ENCODE assay signal across 23 cellular contexts in genomic region chr20:49172413-49172812, GRCh38. TPM values are rescaled to one million over a fixed set of nuclear protein-coding genes. Genes with fewer than 3 reads are reported as not detected.
DNase-seq lines count a peak whose midpoint lies in the region; ATAC-seq lines count a peak whose summit lies in the region.
"Had no signal": no experiment of that assay in that cellular context is flagged by ENCODE, and none has a peak within 500 bp of the region (broad histone marks: within the 10 kb centered on the region; RNA-seq: fewer than 3 reads in every experiment).

No MANE protein-coding gene starts in this region.

- H3K27ac Mint-ChIP-seq in activated CD8-positive, alpha-beta memory T cell treated with anti-CD3 and anti-CD28 coated beads, Interleukin-2, amount 10 ng/mL, durations not matched to agents 7 days and 5 days, result peak overlapping the region; percentile 76
- H3K27ac Mint-ChIP-seq in T-helper 1 cell treated with Interleukin-12 subunit alpha and Interleukin-12 subunit beta and Interleukin-4 antibody, amounts not matched to agents 30 μg/mL and 1 μg/mL, for 36 hours, result peak overlapping the region; percentile 38
- peak overlapping the region; percentile 35 to 74 for H3K27ac Mint-ChIP-seq in natural killer cell treated with Interleukin-12 subunit alpha and Interleukin-12 subunit beta and Interleukin-15 and Interleukin-18, amount 100 ng/mL, for 72 hours

- H3K36me3 Mint-ChIP-seq in activated CD8-positive, alpha-beta memory T cell treated with anti-CD3 and anti-CD28 coated beads, Interleukin-2, amount 10 ng/mL, durations not matched to agents 7 days and 5 days, result peaks cover 29% of the 10 kb centered on the region
- peaks cover 25% of the 10 kb centered on the region for H3K36me3 Mint-ChIP-seq in T-helper 1 cell treated with Interleukin-12 subunit alpha and Interleukin-12 subunit beta and Interleukin-4 antibody, amounts not matched to agents 30 μg/mL and 1 μg/mL, for 36 hours (ENCODE audit: low read depth)
- peaks cover 9% of the 10 kb centered on the region for H3K36me3 Mint-ChIP-seq in natural killer cell treated with Interleukin-12 subunit alpha and Interleukin-12 subunit beta and Interleukin-15 and Interleukin-18, amount 100 ng/mL, for 72 hours

- DNase-seq in activated CD8-positive, alpha-beta memory T cell treated with anti-CD3 and anti-CD28 coated beads, Interleukin-2, amount 10 ng/mL, durations not matched to agents 7 days and 5 days, result no peak
- DNase-seq in activated CD8-positive, alpha-beta memory T cell treated with anti-CD3 and anti-CD28 coated beads, Interleukin-2, amount 50 U/mL, for 48 hours, result no peak
- no peak for DNase-seq in natural killer cell treated with Interleukin-12 subunit alpha and Interleukin-12 subunit beta and Interleukin-15 and Interleukin-18, amount 100 ng/mL, for 72 hours (ENCODE audit: low spot score)
- no peak for DNase-seq in germinal center (ENCODE audit: low spot score)
- no peak for DNase-seq in hippocampal formation (lab: John Stamatoyannopoulos, UW)
- no peak for DNase-seq in activated effector memory CD4-positive, alpha-beta T cell treated with anti-CD3 and anti-CD28 coated beads, Interleukin-2, amount 50 U/mL, for 16 hours
- DNase-seq: activated CD4-positive, alpha-beta T cell treated with anti-CD3 and anti-CD28 coated beads for 48 hours; CD4-positive, alpha-beta memory T cell; effector CD8-positive, alpha-beta T cell; EL; immature natural killer cell; left colon; NCI-H146; NCI-H2107; NCI-H748 treated with DMSO at 0.1 percent for 48 hours; pancreas; SIG-M5; small intestine; stimulated activated naive CD4-positive, alpha-beta T cell treated with Interleukin-2 at 50 U/mL for 16 hours had no signal

- no peaks in the 10 kb centered on the region for H3K27me3 Mint-ChIP-seq in activated CD8-positive, alpha-beta memory T cell treated with anti-CD3 and anti-CD28 coated beads, Interleukin-2, amount 10 ng/mL, durations not matched to agents 7 days and 5 days
- H3K27me3 Mint-ChIP-seq in T-helper 1 cell treated with Interleukin-12 subunit alpha and Interleukin-12 subunit beta and Interleukin-4 antibody, amounts not matched to agents 30 μg/mL and 1 μg/mL, for 36 hours (ENCODE audit: low read depth), result no peaks in the 10 kb centered on the region
- no peaks in the 10 kb centered on the region for H3K27me3 Mint-ChIP-seq in natural killer cell treated with Interleukin-12 subunit alpha and Interleukin-12 subunit beta and Interleukin-15 and Interleukin-18, amount 100 ng/mL, for 72 hours
- H3K27me3 Mint-ChIP-seq: CD4-positive, alpha-beta memory T cell; IgD-negative memory B cell had no signal

- no peaks in the 10 kb centered on the region for H3K9me3 Mint-ChIP-seq in activated CD8-positive, alpha-beta memory T cell treated with anti-CD3 and anti-CD28 coated beads, Interleukin-2, amount 10 ng/mL, durations not matched to agents 7 days and 5 days (ENCODE audit: low read depth)
- H3K9me3 Mint-ChIP-seq in T-helper 1 cell treated with Interleukin-12 subunit alpha and Interleukin-12 subunit beta and Interleukin-4 antibody, amounts not matched to agents 30 μg/mL and 1 μg/mL, for 36 hours, result no peaks in the 10 kb centered on the region
- no peaks in the 10 kb centered on the region for H3K9me3 Mint-ChIP-seq in natural killer cell treated with Interleukin-12 subunit alpha and Interleukin-12 subunit beta and Interleukin-15 and Interleukin-18, amount 100 ng/mL, for 72 hours
- H3K9me3 Mint-ChIP-seq: CD4-positive, alpha-beta memory T cell; IgD-negative memory B cell; immature natural killer cell; neural crest cell had no signal

- H3K4me3 Mint-ChIP-seq in activated CD8-positive, alpha-beta memory T cell treated with anti-CD3 and anti-CD28 coated beads, Interleukin-2, amount 10 ng/mL, durations not matched to agents 7 days and 5 days, result no peak overlapping the region
- no peak overlapping the region for H3K4me3 Mint-ChIP-seq in T-helper 1 cell treated with Interleukin-12 subunit alpha and Interleukin-12 subunit beta and Interleukin-4 antibody, amounts not matched to agents 30 μg/mL and 1 μg/mL, for 36 hours
- no peak overlapping the region for H3K4me3 Mint-ChIP-seq in natural killer cell treated with Interleukin-12 subunit alpha and Interleukin-12 subunit beta and Interleukin-15 and Interleukin-18, amount 100 ng/mL, for 72 hours
- H3K4me3 Mint-ChIP-seq: CD4-positive, alpha-beta memory T cell; IgD-negative memory B cell; immature natural killer cell; neural crest cell had no signal

- ATAC-seq in activated CD8-positive, alpha-beta memory T cell treated with anti-CD3 and anti-CD28 coated beads, Interleukin-2, amount 10 ng/mL, durations not matched to agents 7 days and 5 days, result peak; percentile 51
- peak; percentile 61 for ATAC-seq in GM18909 (IDR thresholded peaks at IDR 0.05; ENCODE audit: poor library complexity, unreplicated experiment)
- no peak for ATAC-seq in natural killer cell treated with Interleukin-12 subunit alpha and Interleukin-12 subunit beta and Interleukin-15 and Interleukin-18, amount 100 ng/mL, for 72 hours
- ATAC-seq: left colon, pancreas had no signal

- peaks cover 41% of the 10 kb centered on the region for H3K4me1 Mint-ChIP-seq in activated CD8-positive, alpha-beta memory T cell treated with anti-CD3 and anti-CD28 coated beads, Interleukin-2, amount 10 ng/mL, durations not matched to agents 7 days and 5 days
- H3K4me1 Mint-ChIP-seq in T-helper 1 cell treated with Interleukin-12 subunit alpha and Interleukin-12 subunit beta and Interleukin-4 antibody, amounts not matched to agents 30 μg/mL and 1 μg/mL, for 36 hours (ENCODE audit: low read depth), result peaks cover 34% of the 10 kb centered on the region
- peaks cover 23 to 25% of the 10 kb centered on the region in 2 donors for H3K4me1 Mint-ChIP-seq in natural killer cell treated with Interleukin-12 subunit alpha and Interleukin-12 subunit beta and Interleukin-15 and Interleukin-18, amount 100 ng/mL, for 72 hours (ENCODE audit: low read depth in 2 of 2)

- CTCF ChIA-PET in activated CD8-positive, alpha-beta memory T cell treated with anti-CD3 and anti-CD28 coated beads, Interleukin-2, amount 10 ng/mL, durations not matched to agents 7 days and 5 days (lab: Charles Lee), result interaction anchor here (1.4 to 2.6 kb wide), 3 partner anchors 13 to 45 kb away, joined by 3 to 17 read pairs (median 4); no protein-coding TSS in a partner anchor

RNA-seq across cellular contexts. Expression of gene STAU1, which starts 15.7 kb away (rescaled TPM):
- 10 to 100 TPM; 56.2 to 66.8 TPM for total RNA-seq in activated CD8-positive, alpha-beta memory T cell treated with anti-CD3 and anti-CD28 coated beads, Interleukin-2, amount 10 ng/mL, durations not matched to agents 7 days and 5 days
- 10 to 100 TPM; 77.7 to 86.4 TPM for total RNA-seq in natural killer cell treated with Interleukin-12 subunit alpha and Interleukin-12 subunit beta and Interleukin-15 and Interleukin-18, amount 100 ng/mL, for 72 hours

RNA-seq across cellular contexts. Expression of gene DDX27, which starts 46.8 kb away (rescaled TPM):
- 10 to 100 TPM; 40.5 to 52.7 TPM for total RNA-seq in activated CD8-positive, alpha-beta memory T cell treated with anti-CD3 and anti-CD28 coated beads, Interleukin-2, amount 10 ng/mL, durations not matched to agents 7 days and 5 days
- 10 to 100 TPM; 41.4 to 60.2 TPM for total RNA-seq in natural killer cell treated with Interleukin-12 subunit alpha and Interleukin-12 subunit beta and Interleukin-15 and Interleukin-18, amount 100 ng/mL, for 72 hours

Comparison
In these comparisons a context has a peak if more than half of its experiments do, and no peak if none do; other contexts are left out.
1. ATAC-seq: peak in activated CD8-positive, alpha-beta memory T cell treated with anti-CD3 and anti-CD28 coated beads, Interleukin-2, amount 10 ng/mL, durations not matched to agents 7 days and 5 days (single experiment) and GM18909 (single experiment); none in natural killer cell treated with Interleukin-12 subunit alpha and Interleukin-12 subunit beta and Interleukin-15 and Interleukin-18, amount 100 ng/mL, for 72 hours (0 of 2).
2. Peak in every context shown above with its lines, with median percentiles within 50 percentile points of each other: H3K27ac Mint-ChIP-seq.